In genomic region chr3:10085738-10086137, GRCh38 we compare ENCODE assay signal across 22 cellular contexts. TPM values are rescaled to one million over a fixed set of nuclear protein-coding genes. Genes with fewer than 3 reads are reported as not detected.
"Had no signal": no experiment of that assay in that cellular context is flagged by ENCODE, and none has a peak within 500 bp of the region (broad histone marks: within the 10 kb centered on the region; RNA-seq: fewer than 3 reads in every experiment).

No MANE protein-coding gene starts in this region.

- DNase-seq: activated CD4-positive, alpha-beta memory T cell treated with anti-CD3 and anti-CD28 coated beads, Interleukin-2, amount 10 ng/mL, durations not matched to agents 7 days and 5 days; activated CD4-positive, alpha-beta T cell treated with anti-CD3 and anti-CD28 coated beads for 36 hours; activated CD8-positive, alpha-beta memory T cell treated with anti-CD3 and anti-CD28 coated beads, Interleukin-2, amount 50 U/mL, for 48 hours; activated naive CD4-positive, alpha-beta T cell; aorta; hypothalamus; left colon; mucosa of descending colon; natural killer cell; nucleus accumbens; psoas muscle; stimulated activated CD4-positive, alpha-beta T cell treated with anti-CD3 and anti-CD28 coated beads, Interleukin-12 subunit alpha, Interleukin-12 subunit beta, amount 100 ng/mL, for 4 hours; stimulated activated CD4-positive, alpha-beta T cell treated with anti-CD3 and anti-CD28 coated beads, Interleukin-2, amount 100 ng/mL, for 48 hours; stimulated activated CD8-positive, alpha-beta memory T cell treated with anti-CD3 and anti-CD28 coated beads, Interleukin-4, amount 100 ng/mL, for 48 hours; SW 1271; testis had no signal

- ATAC-seq: activated CD4-positive, alpha-beta T cell treated with anti-CD3 and anti-CD28 coated beads for 36 hours; left colon; mucosa of descending colon; natural killer cell; psoas muscle; sciatic nerve had no signal

- FAIRE-seq: colon, urothelium cell line had no signal

- H3K27me3 ChIP-seq: testis had no signal

- H3K4me1 ChIP-seq: psoas muscle, testis had no signal

- H3K27ac ChIP-seq: psoas muscle, testis, VCaP had no signal

- H3K9me3 ChIP-seq: mucosa of descending colon, psoas muscle, testis had no signal

- H3K4me3 ChIP-seq: mucosa of descending colon, psoas muscle, testis had no signal

RNA-seq across cellular contexts. Expression of gene FANCD2OS, which starts 22.3 kb away (rescaled TPM):
- total RNA-seq: activated CD4-positive, alpha-beta memory T cell treated with anti-CD3 and anti-CD28 coated beads, Interleukin-2, amount 10 ng/mL, durations not matched to agents 7 days and 5 days; activated CD4-positive, alpha-beta T cell treated with anti-CD3 and anti-CD28 coated beads for 36 hours; aorta; cardiac septum; left colon; lung microvascular endothelial cell; mucosa of descending colon; natural killer cell; psoas muscle; sciatic nerve had no signal
- polyA plus RNA-seq: aorta, psoas muscle had no signal
